In genomic region chr9:129080608-129081387, GRCh38 we compare ENCODE assay signal across 8 cellular contexts. TPM values are rescaled to one million over a fixed set of nuclear protein-coding genes. Genes with fewer than 3 reads are reported as not detected.
DNase-seq lines count a peak whose midpoint lies in the region; ATAC-seq, FAIRE-seq and TF ChIP-seq lines count a peak whose summit lies in the region.

DOLPP1 (plus strand) TSS chr9:129081111; CDS start chr9:129081132, 21 bp downstream.

- POLR2A ChIA-PET in HepG2 (lab: Yijun Ruan, JAX) = interaction anchor here (0.8 to 1.8 kb wide), 17 partner anchors 8 to 544 kb away, joined by 3 to 18 read pairs (median 5); partner anchors contain the start of genes CRAT, MIGA2, PTPA and SH3GLB2

- H3K27me3 ChIP-seq in HepG2 (ENCODE audit: control insufficient read depth in 1 of 2, insufficient read depth in 2 of 2, low read length in 2 of 2) = no peaks in the 10 kb centered on the region

- H3K4me2 ChIP-seq in HepG2 (ENCODE audit: low read depth, low read length) = peak within 1 kb of the TSS; percentile 99

- peaks cover 11 to 15% of the 10 kb centered on the region in 2 donors for H3K36me3 Mint-ChIP-seq in CD14-positive monocyte

- H3K9ac ChIP-seq in HepG2 (ENCODE audit: insufficient read depth, low read depth, low read length) = peak within 1 kb of the TSS; percentile 90

- 0 out of 2 replicates have a peak, but pooled peaks have one; percentile 30 for TF ChIP-seq RAD21 in HepG2 (CRISPR knock-in tag; IDR thresholded peaks at IDR 0.05)

- peaks cover 70% of the 10 kb centered on the region for H3K4me1 ChIP-seq in HepG2 (ENCODE audit: insufficient read depth, low read length)

- H2AFZ ChIP-seq in HepG2 (ENCODE audit: low read length) = no peak within 1 kb of the TSS

- no peak for TF ChIP-seq EP300 in HepG2 (IDR thresholded peaks at IDR 0.05; ENCODE audit: low read depth in 2 of 2, low read length in 2 of 2)
- no peak for TF ChIP-seq EP300 in HepG2 (CRISPR knock-in tag; IDR thresholded peaks at IDR 0.05; ENCODE audit: borderline replicate concordance)

- peak within 1 kb of the TSS; percentile 75 to 97 (median 87) for H3K4me3 ChIP-seq in HepG2 (replicated peaks in 1 of 3; ENCODE audit: insufficient read depth in 1 of 3, low read depth in 2 of 3, low read length in 3 of 3)

- H3K79me2 ChIP-seq in HepG2 (ENCODE audit: insufficient read depth, low read length) = peaks cover 41% of the 10 kb centered on the region

- TF ChIP-seq CTCF in CD14-positive monocyte (IDR thresholded peaks at IDR 0.05) = no peak
- no peak for TF ChIP-seq CTCF in HepG2 (CRISPR knock-in tag; IDR thresholded peaks at IDR 0.05)

- peak in 1 of 2 experiments; percentile 62; a peak in 2 of 4 replicates for TF ChIP-seq POLR2A in HepG2 (IDR thresholded peaks at IDR 0.05; ENCODE audit: insufficient read depth in 1 of 2, low read depth in 2 of 2, low read length in 2 of 2)

- H3K4me1 Mint-ChIP-seq in CD14-positive monocyte = peaks cover 20% of the 10 kb centered on the region

- in situ Hi-C loops in HepG2 (cut with HindIII; ENCODE audit: extremely low pct_ligation_motif_present, low pct_unique_long_range_greater_than_20kb) = no loop called here

- no peaks in the 10 kb centered on the region for H3K9me3 Mint-ChIP-seq in CD14-positive monocyte

- DNase-seq in CD14-positive monocyte (ENCODE audit: low spot score) = peak; percentile 100
- peak; percentile 99 for DNase-seq in NCI-H82 (lab: John Stamatoyannopoulos, UW)
- DNase-seq in activated CD4-positive, alpha-beta T cell treated with anti-CD3 and anti-CD28 coated beads, Interleukin-2, amount 50 U/mL, for 48 hours = peak; percentile 98 to 99
- DNase-seq in dermis microvascular lymphatic vessel endothelial cell (ENCODE audit: low read depth in 2 of 2) = peak; percentile 97 to 100
- peak; percentile 97 for DNase-seq in HepG2 (ENCODE audit: low spot score)
- peak; percentile 98 for DNase-seq in stimulated activated CD4-positive, alpha-beta T cell treated with anti-CD3 and anti-CD28 coated beads, Interleukin-4, amount 100 ng/mL, for 1 hour

- no peaks in the 10 kb centered on the region for H4K20me1 ChIP-seq in HepG2 (ENCODE audit: insufficient read depth, low read length)

- intact Hi-C loops in CD14-positive monocyte (cut with micrococcal nuclease) = loop anchor here in 1 of 2 donors (2.0 kb wide), 2 partner anchors 30 to 44 kb away; partner anchors contain the start of genes CRAT, MIGA2 and PTPA
- intact Hi-C loops in HepG2 (cut with micrococcal nuclease; ENCODE audit: unreplicated experiment) = loop anchor here (5.0 kb wide), 1 partner anchor 43 kb away; the partner anchor contains the start of gene MIGA2

- H3K27me3 Mint-ChIP-seq in CD14-positive monocyte (ENCODE audit: low read depth in 3 of 3) = peaks cover 0 to 5% (median 2%) of the 10 kb centered on the region in 3 donors

- BruUV-seq in HepG2 (replicated peaks; lab: Mats Ljungman, UMichigan) = no TSS peak

- H3K27ac ChIP-seq in HepG2 (ENCODE audit: extremely low read length, insufficient read depth, low read length) = peak within 1 kb of the TSS; percentile 84

- peak within 1 kb of the TSS; percentile 85 to 88 for H3K4me3 Mint-ChIP-seq in CD14-positive monocyte

- peak; percentile 76 for FAIRE-seq in HepG2 (lab: Jason Lieb, UNC)

- peaks cover 5 to 15% of the 10 kb centered on the region in 2 experiments; a peak in 4 of 5 replicates for H3K36me3 ChIP-seq in HepG2 (replicated peaks in 1 of 2; ENCODE audit: control insufficient read depth in 1 of 2, insufficient read depth in 2 of 2, low read length in 2 of 2)

- no peaks in the 10 kb centered on the region for H3K9me3 ChIP-seq in HepG2 (ENCODE audit: low read length)

- CTCF ChIA-PET in HepG2 (lab: Yijun Ruan, JAX; ENCODE audit: low intra/inter-chr PET ratio, low total read pairs) = no interaction called here

- H3K27ac Mint-ChIP-seq in CD14-positive monocyte = peak within 1 kb of the TSS; percentile 63 to 88 (median 79)

- under 1% methylated on average over 22 of the region's 70 CpGs for WGBS in HepG2 (ENCODE audit: low lambda C conversion rate)

- ATAC-seq in GM19397 (IDR thresholded peaks at IDR 0.05; ENCODE audit: unreplicated experiment) = peak; percentile 93
- peak; percentile 87 for ATAC-seq in HG03571 (IDR thresholded peaks at IDR 0.05; ENCODE audit: unreplicated experiment)
- ATAC-seq in HepG2 = peak; percentile 95

TF ChIP-seq in HepG2, 621 proteins besides CTCF, POLR2A, EP300 and RAD21 (continues in another document):
- TF ChIP-seq ZNF619 (CRISPR knock-in tag; IDR thresholded peaks at IDR 0.05) (no peak; the same call in 1 of the 2 replicates), MYNN (CRISPR knock-in tag; IDR thresholded peaks at IDR 0.05; ENCODE audit: low read depth) (no peak), ZNF776 (CRISPR knock-in tag; IDR thresholded peaks at IDR 0.05) (no peak), ZNF564 (CRISPR knock-in tag; IDR thresholded peaks at IDR 0.05) (no peak), RBAK (CRISPR knock-in tag; IDR thresholded peaks at IDR 0.05) (no peak), GPN1 (CRISPR knock-in tag; IDR thresholded peaks at IDR 0.05; ENCODE audit: borderline replicate concordance) (no peak), ZNF296 (CRISPR knock-in tag; conservative IDR thresholded peaks at IDR 0.05) (no peak), TOPORS (CRISPR knock-in tag; IDR thresholded peaks at IDR 0.05) (no peak; the same call in 1 of the 2 replicates), ZNF367 (CRISPR knock-in tag; IDR thresholded peaks at IDR 0.05; ENCODE audit: borderline replicate concordance) (no peak), CCDC6 (CRISPR knock-in tag; IDR thresholded peaks at IDR 0.05) (no peak), FOSL1 (CRISPR knock-in tag; IDR thresholded peaks at IDR 0.05; ENCODE audit: borderline replicate concordance) (no peak), MIER2 (CRISPR knock-in tag; IDR thresholded peaks at IDR 0.05) (no peak)
- TF ChIP-seq, protein P1, sequence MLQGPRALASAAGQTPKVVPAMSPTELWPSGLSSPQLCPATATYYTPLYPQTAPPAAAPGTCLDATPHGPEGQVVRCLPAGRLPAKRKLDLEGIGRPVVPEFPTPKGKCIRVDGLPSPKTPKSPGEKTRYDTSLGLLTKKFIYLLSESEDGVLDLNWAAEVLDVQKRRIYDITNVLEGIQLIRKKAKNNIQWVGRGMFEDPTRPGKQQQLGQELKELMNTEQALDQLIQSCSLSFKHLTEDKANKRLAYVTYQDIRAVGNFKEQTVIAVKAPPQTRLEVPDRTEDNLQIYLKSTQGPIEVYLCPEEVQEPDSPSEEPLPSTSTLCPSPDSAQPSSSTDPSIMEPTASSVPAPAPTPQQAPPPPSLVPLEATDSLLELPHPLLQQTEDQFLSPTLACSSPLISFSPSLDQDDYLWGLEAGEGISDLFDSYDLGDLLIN (CRISPR knock-in tag; IDR thresholded peaks at IDR 0.05; ENCODE audit: borderline replicate concordance) = no peak
- TF ChIP-seq, protein P2, sequence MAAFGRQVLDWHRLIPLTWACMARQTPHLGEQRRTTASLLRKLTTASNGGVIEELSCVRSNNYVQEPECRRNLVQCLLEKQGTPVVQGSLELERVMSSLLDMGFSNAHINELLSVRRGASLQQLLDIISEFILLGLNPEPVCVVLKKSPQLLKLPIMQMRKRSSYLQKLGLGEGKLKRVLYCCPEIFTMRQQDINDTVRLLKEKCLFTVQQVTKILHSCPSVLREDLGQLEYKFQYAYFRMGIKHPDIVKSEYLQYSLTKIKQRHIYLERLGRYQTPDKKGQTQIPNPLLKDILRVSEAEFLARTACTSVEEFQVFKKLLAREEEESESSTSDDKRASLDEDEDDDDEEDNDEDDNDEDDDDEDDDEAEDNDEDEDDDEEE (CRISPR knock-in tag; IDR thresholded peaks at IDR 0.05) = no peak
- TF ChIP-seq, protein P3, sequence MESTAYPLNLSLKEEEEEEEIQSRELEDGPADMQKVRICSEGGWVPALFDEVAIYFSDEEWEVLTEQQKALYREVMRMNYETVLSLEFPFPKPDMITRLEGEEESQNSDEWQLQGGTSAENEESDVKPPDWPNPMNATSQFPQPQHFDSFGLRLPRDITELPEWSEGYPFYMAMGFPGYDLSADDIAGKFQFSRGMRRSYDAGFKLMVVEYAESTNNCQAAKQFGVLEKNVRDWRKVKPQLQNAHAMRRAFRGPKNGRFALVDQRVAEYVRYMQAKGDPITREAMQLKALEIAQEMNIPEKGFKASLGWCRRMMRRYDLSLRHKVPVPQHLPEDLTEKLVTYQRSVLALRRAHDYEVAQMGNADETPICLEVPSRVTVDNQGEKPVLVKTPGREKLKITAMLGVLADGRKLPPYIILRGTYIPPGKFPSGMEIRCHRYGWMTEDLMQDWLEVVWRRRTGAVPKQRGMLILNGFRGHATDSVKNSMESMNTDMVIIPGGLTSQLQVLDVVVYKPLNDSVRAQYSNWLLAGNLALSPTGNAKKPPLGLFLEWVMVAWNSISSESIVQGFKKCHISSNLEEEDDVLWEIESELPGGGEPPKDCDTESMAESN (CRISPR knock-in tag; conservative IDR thresholded peaks at IDR 0.05) = peak; percentile 21; the same call in 1 of the 2 replicates

RNA-seq across cellular contexts. Expression of gene DOLPP1, which starts in this region (rescaled TPM):
- polyA plus RNA-seq in CD14-positive monocyte (1 to 10 TPM; 5.4 to 5.9 TPM), HepG2 (2011; rRNA removed) (20.9 and 21.0 TPM in 2 replicates)
- total RNA-seq in dermis microvascular lymphatic vessel endothelial cell (7.6 and 10.5 TPM in 2 replicates), HepG2 (2016; rRNA removed; fragmentation: Illumina TruSeq; extraction: Trizol) (15.1 and 34.1 TPM in 2 replicates)
- total RNA-seq in HepG2 (2016; cell fraction: cytosol; rRNA removed; fragmentation: Illumina TruSeq; extraction: Trizol; ENCODE audit: low read depth) = 4.4 and 4.8 TPM in 2 replicates
- 14.3 and 33.9 TPM in 2 replicates for total RNA-seq in HepG2 (2016; cell fraction: insoluble cytoplasmic fraction; rRNA removed; fragmentation: Illumina TruSeq; extraction: Trizol)
- total RNA-seq in HepG2 (2016; cell fraction: membrane; rRNA removed; fragmentation: Illumina TruSeq; extraction: Trizol) = 11.5 and 12.2 TPM in 2 replicates
- 27.9 and 34.5 TPM in 2 replicates for total RNA-seq in HepG2 (2016; cell fraction: nucleus; rRNA removed; fragmentation: Illumina TruSeq; extraction: Trizol)
- 18.4 and 24.7 TPM in 2 replicates for polyA plus RNA-seq in HepG2 (2011; cell fraction: cytosol; rRNA removed)
- 17.8 and 22.4 TPM in 2 replicates for polyA plus RNA-seq in HepG2 (2011; cell fraction: nucleus; rRNA removed)
- 7.5 and 9.0 TPM in 2 replicates for polyA plus RNA-seq in HepG2 (2012)
- 3.5 and 3.7 TPM in 2 replicates for polyA plus RNA-seq in HepG2 (2016; cell fraction: cytosol; fragmentation: Illumina TruSeq; extraction: Trizol; ENCODE audit: low read depth)
- polyA plus RNA-seq in HepG2 (2016; cell fraction: insoluble cytoplasmic fraction; fragmentation: Illumina TruSeq; extraction: Trizol; ENCODE audit: low read depth) = 15.8 and 16.0 TPM in 2 replicates
- 6.2 and 7.2 TPM in 2 replicates for polyA plus RNA-seq in HepG2 (2016; cell fraction: membrane; fragmentation: Illumina TruSeq; extraction: Trizol; ENCODE audit: low read depth)
- polyA plus RNA-seq in HepG2 (2016; cell fraction: nucleus; fragmentation: Illumina TruSeq; extraction: Trizol; ENCODE audit: insufficient read depth, low read depth) = 48.2 and 51.4 TPM in 2 replicates
- 31.9 and 42.4 TPM in 2 replicates for polyA minus RNA-seq in HepG2 (2011; rRNA and poly(A)+ RNA removed; ENCODE audit: low replicate concordance)
- 9.3 and 12.5 TPM in 2 replicates for polyA minus RNA-seq in HepG2 (2011; cell fraction: cytosol; rRNA and poly(A)+ RNA removed)
- 4.4 and 6.6 TPM in 2 replicates for polyA minus RNA-seq in HepG2 (2011; cell fraction: nucleus; rRNA and poly(A)+ RNA removed)

Comparison
In these comparisons a context has a peak if more than half of its experiments do, and no peak if none do; other contexts are left out.
1. Peak in every context shown above with its lines: DNase-seq, ATAC-seq, H3K4me3 ChIP-seq and H3K27ac ChIP-seq.